In the genomic region with DNA sequence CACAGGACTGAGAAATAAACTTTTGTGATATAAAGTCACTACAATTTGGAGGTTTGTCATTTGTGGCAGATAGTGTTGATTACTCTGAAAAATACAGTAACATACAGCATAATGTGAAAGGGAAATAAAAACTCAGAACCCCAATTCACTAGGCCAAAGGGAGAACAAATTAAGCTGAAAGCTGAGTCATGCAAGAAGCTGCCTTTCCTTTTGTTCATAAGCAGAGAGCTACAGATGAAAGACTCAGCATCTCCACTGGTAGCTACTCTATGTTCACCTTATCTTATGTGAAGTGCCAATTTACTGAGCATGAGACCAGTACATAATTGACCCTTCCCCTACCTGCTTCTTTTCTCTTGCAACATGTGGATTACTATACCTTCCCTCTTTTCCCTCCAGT, we compare ENCODE assay signal across 15 cellular contexts. TPM values are rescaled to one million over a fixed set of nuclear protein-coding genes. Genes with fewer than 3 reads are reported as not detected.
DNase-seq lines count a peak whose midpoint lies in the region; ATAC-seq and TF ChIP-seq lines count a peak whose summit lies in the region.
"Had no signal": no experiment of that assay in that cellular context is flagged by ENCODE, and none has a peak within 500 bp of the region (broad histone marks: within the 10 kb centered on the region; RNA-seq: fewer than 3 reads in every experiment).

No MANE protein-coding gene starts in this region.

- DNase-seq in GM23248 = peak; percentile 58
- DNase-seq in T-helper 2 cell treated with Interferon-gamma antibody and Interleukin-4, amounts not matched to agents 5 μg/mL and 100 μg/mL, for 36 hours (ENCODE audit: low spot score) = no peak
- peak; percentile 61 for DNase-seq in fibroblast of peridontal ligament (ENCODE audit: extremely low read depth)
- DNase-seq in right cardiac atrium = no peak
- no peak for DNase-seq in superior temporal gyrus (ENCODE audit: extremely low spot score)
- DNase-seq in testis = no peak
- DNase-seq in HAP-1 (ENCODE audit: low spot score in 2 of 2) = no peak
- DNase-seq: activated naive CD4-positive, alpha-beta T cell treated with anti-CD3 and anti-CD28 coated beads for 36 hours; C1 segment of cervical spinal cord; effector memory CD4-positive, alpha-beta T cell; Kasumi-1; mucosa of descending colon had no signal

- H3K9me2 ChIP-seq in GM23248 (ENCODE audit: insufficient read depth) = no peaks in the 10 kb centered on the region

- H3K27me3 ChIP-seq in ACC112 (ENCODE audit: insufficient read depth, low read length) = no peaks in the 10 kb centered on the region
- H3K27me3 ChIP-seq in GM23248 (replicated peaks; ENCODE audit: insufficient read depth) = no peaks in the 10 kb centered on the region
- no peaks in the 10 kb centered on the region for H3K27me3 ChIP-seq in right cardiac atrium (ENCODE audit: control insufficient read depth, insufficient read depth)
- no peaks in the 10 kb centered on the region for H3K27me3 ChIP-seq in testis
- H3K27me3 ChIP-seq in HAP-1 (ENCODE audit: low read depth) = no peaks in the 10 kb centered on the region

- intact Hi-C loops in right cardiac atrium (cut with DNase I) (no loop called here), testis (cut with DNase I; ENCODE audit: low total_unique reads) (no loop called here)

- H3K4me2 ChIP-seq in GM23248 (ENCODE audit: unreplicated experiment) = peak overlapping the region; percentile 16

- peak overlapping the region; percentile 33 for H3K4me3 Mint-ChIP-seq in T-helper 2 cell treated with Interferon-gamma antibody and Interleukin-4, amounts not matched to agents 5 μg/mL and 100 μg/mL, for 36 hours
- H3K4me3 Mint-ChIP-seq: activated naive CD4-positive, alpha-beta T cell treated with anti-CD3 and anti-CD28 coated beads for 36 hours had no signal

- H3K9me3 ChIP-seq in GM23248 (ENCODE audit: low read depth) (no peaks in the 10 kb centered on the region), right cardiac atrium (ENCODE audit: control insufficient read depth, low read length) (no peaks in the 10 kb centered on the region), testis (no peaks in the 10 kb centered on the region), HAP-1 (no peaks in the 10 kb centered on the region)
- H3K9me3 ChIP-seq: mucosa of descending colon had no signal

- peaks cover 5% of the 10 kb centered on the region for H3K27me3 Mint-ChIP-seq in T-helper 2 cell treated with Interferon-gamma antibody and Interleukin-4, amounts not matched to agents 5 μg/mL and 100 μg/mL, for 36 hours (ENCODE audit: low read depth)

- no peak for ATAC-seq in right cardiac atrium
- ATAC-seq: sciatic nerve had no signal

- H3K27ac ChIP-seq in ACC112 (ENCODE audit: low read depth, low read length) (peak overlapping the region; percentile 33), GM23248 (0 out of 2 replicates have a peak overlapping the region, but pooled peaks have one; percentile 11), right cardiac atrium (ENCODE audit: low read length) (no peak overlapping the region), testis (no peak overlapping the region)
- H3K27ac ChIP-seq: SK-N-MC had no signal

- no peak overlapping the region for H3K9ac ChIP-seq in GM23248

- no peak for TF ChIP-seq POLR2A in testis (IDR thresholded peaks at IDR 0.05)

- H3K9me3 Mint-ChIP-seq in T-helper 2 cell treated with Interferon-gamma antibody and Interleukin-4, amounts not matched to agents 5 μg/mL and 100 μg/mL, for 36 hours = no peaks in the 10 kb centered on the region
- H3K9me3 Mint-ChIP-seq: activated naive CD4-positive, alpha-beta T cell treated with anti-CD3 and anti-CD28 coated beads for 36 hours had no signal

- H3K4me1 Mint-ChIP-seq in T-helper 2 cell treated with Interferon-gamma antibody and Interleukin-4, amounts not matched to agents 5 μg/mL and 100 μg/mL, for 36 hours (ENCODE audit: low read depth) = peaks cover 11% of the 10 kb centered on the region

- no peaks in the 10 kb centered on the region for H3K36me3 Mint-ChIP-seq in T-helper 2 cell treated with Interferon-gamma antibody and Interleukin-4, amounts not matched to agents 5 μg/mL and 100 μg/mL, for 36 hours (ENCODE audit: low read depth)

- no peak overlapping the region for H3K4me3 ChIP-seq in ACC112 (ENCODE audit: low read depth, low read length)
- H3K4me3 ChIP-seq in GM23248 = no peak overlapping the region
- H3K4me3 ChIP-seq in right cardiac atrium (ENCODE audit: low read length) = no peak overlapping the region
- no peak overlapping the region for H3K4me3 ChIP-seq in testis
- no peak overlapping the region for H3K4me3 ChIP-seq in HAP-1
- H3K4me3 ChIP-seq: mucosa of descending colon, SK-N-MC had no signal

- no peaks in the 10 kb centered on the region for H3K36me3 ChIP-seq in ACC112 (ENCODE audit: insufficient read depth, low read length)
- no peaks in the 10 kb centered on the region for H3K36me3 ChIP-seq in GM23248 (ENCODE audit: low read depth)
- H3K36me3 ChIP-seq in testis (ENCODE audit: low read depth, missing control alignments) = no peaks in the 10 kb centered on the region
- no peaks in the 10 kb centered on the region for H3K36me3 ChIP-seq in HAP-1 (replicated peaks)

- no peaks in the 10 kb centered on the region for H4K20me1 ChIP-seq in GM23248 (ENCODE audit: insufficient read depth)

- H2AFZ ChIP-seq in ACC112 (ENCODE audit: low read length, unreplicated experiment) (peak overlapping the region; percentile 57), GM23248 (no peak overlapping the region)

- in situ Hi-C loops in GM23248 (cut with MboI) (no loop called here), HAP-1 (cut with MboI; ENCODE audit: low sequenced_read_pairs) (no loop called here)

- H3K79me2 ChIP-seq in ACC112 (ENCODE audit: control insufficient read depth, insufficient read depth, low read length, unreplicated experiment) (no peaks in the 10 kb centered on the region), GM23248 (ENCODE audit: insufficient read depth) (no peaks in the 10 kb centered on the region)

- TF ChIP-seq CTCF in testis (IDR thresholded peaks at IDR 0.05) = no peak

- H3K4me1 ChIP-seq in ACC112 (ENCODE audit: control insufficient read depth, insufficient read depth, low read length, unreplicated experiment) (peaks cover 27% of the 10 kb centered on the region), GM23248 (ENCODE audit: insufficient read depth) (peaks cover 21% of the 10 kb centered on the region), right cardiac atrium (ENCODE audit: control insufficient read depth, insufficient read depth, low read length) (no peaks in the 10 kb centered on the region), testis (no peaks in the 10 kb centered on the region), HAP-1 (no peaks in the 10 kb centered on the region)

- peaks cover 19% of the 10 kb centered on the region for H3F3A ChIP-seq in GM23248 (ENCODE audit: insufficient read depth)

- H3K27ac Mint-ChIP-seq in T-helper 2 cell treated with Interferon-gamma antibody and Interleukin-4, amounts not matched to agents 5 μg/mL and 100 μg/mL, for 36 hours = peak overlapping the region; percentile 19
- H3K27ac Mint-ChIP-seq: activated naive CD4-positive, alpha-beta T cell treated with anti-CD3 and anti-CD28 coated beads for 36 hours had no signal

RNA-seq across cellular contexts. Expression of a gene that starts 19.3 kb away (rescaled TPM):
- total RNA-seq in GM23248 (2014; rRNA removed; shearing (Covaris generic)) = 31.4 and 47.2 TPM in 2 replicates
- polyA plus RNA-seq in GM23248 (2016; fragmentation: Nextera tagmentation; extraction: Ambion mirVana) = 54.3 and 58.9 TPM in 2 replicates
- 10 to 100 TPM; 44.0 to 69.3 (median 55.0) TPM for total RNA-seq in right cardiac atrium
- 43.7 TPM for polyA plus RNA-seq in right cardiac atrium
- total RNA-seq in testis = 100 to 1,000 TPM in 1 of 2 donors, 10 to 100 TPM in 1; 92.7 to 116 TPM
- polyA plus RNA-seq in testis (ENCODE audit: insufficient read depth, low read depth, low replicate concordance) = 29.7 TPM

RNA-seq across cellular contexts. Expression of a gene that starts 34.7 kb away (rescaled TPM):
- total RNA-seq in GM23248 (2014; rRNA removed; shearing (Covaris generic)) = 17.8 and 27.9 TPM in 2 replicates
- polyA plus RNA-seq in GM23248 (2016; fragmentation: Nextera tagmentation; extraction: Ambion mirVana) (22.6 and 24.4 TPM in 2 replicates), right cardiac atrium (8.0 TPM), testis (ENCODE audit: insufficient read depth, low read depth, low replicate concordance) (23.1 TPM)
- total RNA-seq in right cardiac atrium (10 to 100 TPM; 22.6 to 29.4 (median 25.0) TPM), testis (10 to 100 TPM; 26.8 to 32.8 TPM)

Comparison
In these comparisons a context has a peak if more than half of its experiments do, and no peak if none do; other contexts are left out.
1. H3K27ac ChIP-seq: peak in ACC112 (single experiment) and GM23248 (single experiment); none in right cardiac atrium (single experiment) and testis (0 of 2).
2. DNase-seq: peak in GM23248 (single experiment) and fibroblast of peridontal ligament (single experiment); none in T-helper 2 cell treated with Interferon-gamma antibody and Interleukin-4, amounts not matched to agents 5 μg/mL and 100 μg/mL, for 36 hours (single experiment), right cardiac atrium (0 of 3), superior temporal gyrus (single experiment), testis (single experiment) and HAP-1 (0 of 2).